In the genomic region with DNA sequence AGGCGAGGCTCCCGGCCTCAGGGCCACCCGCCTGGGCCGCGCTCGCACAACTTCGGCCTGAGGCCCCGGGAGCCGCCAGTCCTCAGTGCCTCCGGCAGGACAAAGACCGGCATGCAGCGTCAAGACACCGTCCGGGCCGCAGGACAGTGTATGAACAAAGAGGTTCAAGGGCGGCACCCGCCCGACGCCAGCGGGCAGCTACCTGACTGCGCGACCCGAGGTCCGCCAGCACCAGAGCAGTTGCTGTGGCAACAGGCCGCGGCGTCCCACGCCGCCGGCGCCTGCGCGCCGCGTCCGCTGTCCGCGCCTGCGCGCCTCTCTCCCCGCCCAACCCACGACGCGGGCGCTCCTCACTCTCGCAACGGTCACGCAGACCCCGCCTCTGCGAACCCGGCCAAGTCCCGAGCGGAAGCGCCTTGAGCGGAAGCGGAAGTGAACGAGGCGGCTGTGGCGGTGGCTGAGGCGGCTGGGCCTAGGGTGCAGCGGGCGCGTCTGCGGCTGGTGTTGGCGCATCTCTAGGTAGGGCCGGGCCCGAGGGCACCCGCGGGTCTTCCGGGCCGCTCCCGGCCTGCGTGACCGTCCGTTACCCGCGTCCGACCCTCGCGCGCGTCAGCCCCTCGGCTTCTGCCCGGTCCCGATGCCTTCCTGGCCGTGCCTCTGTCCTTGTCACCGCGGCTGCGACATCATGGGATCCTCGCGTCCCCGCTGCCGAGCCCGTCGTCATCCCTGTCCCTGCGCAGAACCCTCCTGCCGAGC, we compare ENCODE assay signal across 8 cellular contexts. TPM values are rescaled to one million over a fixed set of nuclear protein-coding genes. Genes with fewer than 3 reads are reported as not detected.
DNase-seq lines count a peak whose midpoint lies in the region; ATAC-seq, FAIRE-seq and TF ChIP-seq lines count a peak whose summit lies in the region.

A gene with protein sequence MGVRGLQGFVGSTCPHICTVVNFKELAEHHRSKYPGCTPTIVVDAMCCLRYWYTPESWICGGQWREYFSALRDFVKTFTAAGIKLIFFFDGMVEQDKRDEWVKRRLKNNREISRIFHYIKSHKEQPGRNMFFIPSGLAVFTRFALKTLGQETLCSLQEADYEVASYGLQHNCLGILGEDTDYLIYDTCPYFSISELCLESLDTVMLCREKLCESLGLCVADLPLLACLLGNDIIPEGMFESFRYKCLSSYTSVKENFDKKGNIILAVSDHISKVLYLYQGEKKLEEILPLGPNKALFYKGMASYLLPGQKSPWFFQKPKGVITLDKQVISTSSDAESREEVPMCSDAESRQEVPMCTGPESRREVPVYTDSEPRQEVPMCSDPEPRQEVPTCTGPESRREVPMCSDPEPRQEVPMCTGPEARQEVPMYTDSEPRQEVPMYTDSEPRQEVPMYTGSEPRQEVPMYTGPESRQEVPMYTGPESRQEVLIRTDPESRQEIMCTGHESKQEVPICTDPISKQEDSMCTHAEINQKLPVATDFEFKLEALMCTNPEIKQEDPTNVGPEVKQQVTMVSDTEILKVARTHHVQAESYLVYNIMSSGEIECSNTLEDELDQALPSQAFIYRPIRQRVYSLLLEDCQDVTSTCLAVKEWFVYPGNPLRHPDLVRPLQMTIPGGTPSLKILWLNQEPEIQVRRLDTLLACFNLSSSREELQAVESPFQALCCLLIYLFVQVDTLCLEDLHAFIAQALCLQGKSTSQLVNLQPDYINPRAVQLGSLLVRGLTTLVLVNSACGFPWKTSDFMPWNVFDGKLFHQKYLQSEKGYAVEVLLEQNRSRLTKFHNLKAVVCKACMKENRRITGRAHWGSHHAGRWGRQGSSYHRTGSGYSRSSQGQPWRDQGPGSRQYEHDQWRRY (plus strand): TSS at position 435 of the 756 bp plus-strand sequence. CDS start 10,633 bp downstream, outside the sequence.

- peak within 1 kb of the TSS; percentile 74 for H3K4me2 ChIP-seq in trophoblast cell (ENCODE audit: low read length)

- peak within 1 kb of the TSS; percentile 85 for H3K14ac ChIP-seq in trophoblast cell (ENCODE audit: low read length)

- H2AFZ ChIP-seq in trophoblast cell (ENCODE audit: insufficient read depth, low read length, poor library complexity) = peak within 1 kb of the TSS; percentile 95

- TF ChIP-seq EP300 in tibial nerve (IDR thresholded peaks at IDR 0.05) = peak; percentile 23 to 95

- WGBS in trophoblast cell (ENCODE audit: extremely low coverage, insufficient coverage, insufficient read length) = no CpG with 5 or more reads among the region's 97 CpGs
- WGBS in tibial nerve, 2 donors = 1% methylated on average over 25 to 30 of the region's 97 CpGs

- TF ChIP-seq POLR2A in GM12892 (IDR thresholded peaks at IDR 0.05; ENCODE audit: low read depth, low read length) = peak; percentile 96
- peak; percentile 83 to 85 for TF ChIP-seq POLR2A in tibial nerve (IDR thresholded peaks at IDR 0.05)

- peak within 1 kb of the TSS; percentile 95 for H3K4me3 Mint-ChIP-seq in activated naive CD8-positive, alpha-beta T cell treated with anti-CD3 and anti-CD28 coated beads, Interleukin-2, amount 50 U/mL, for 24 hours

- peak within 1 kb of the TSS; percentile 98 for H4K8ac ChIP-seq in trophoblast cell (ENCODE audit: low read depth, low read length)

- H3K18ac ChIP-seq in trophoblast cell (ENCODE audit: low read length) = peak within 1 kb of the TSS; percentile 58

- H3K27ac ChIP-seq in trophoblast cell (ENCODE audit: low read depth, low read length) = no peak within 1 kb of the TSS
- peak within 1 kb of the TSS; percentile 58 to 92 (median 90) for H3K27ac ChIP-seq in tibial nerve

- H3K9ac ChIP-seq in trophoblast cell (ENCODE audit: low read length) = peak within 1 kb of the TSS; percentile 93

- ATAC-seq in HG02840 (IDR thresholded peaks at IDR 0.05; ENCODE audit: low FRiP score, unreplicated experiment) (peak; percentile 98), Right ventricle myocardium superior (ENCODE audit: poor library complexity) (peak; percentile 99)
- ATAC-seq in activated naive CD8-positive, alpha-beta T cell treated with anti-CD3 and anti-CD28 coated beads, Interleukin-2, amount 50 U/mL, for 24 hours = peak; percentile 98

- peaks cover 13 to 15% of the 10 kb centered on the region in 2 experiments for H3K4me1 ChIP-seq in trophoblast cell (ENCODE audit: control insufficient read depth in 1 of 2, insufficient read depth in 2 of 2, low read length in 2 of 2)
- peaks cover 0 to 51% (median 19%) of the 10 kb centered on the region in 4 donors for H3K4me1 ChIP-seq in tibial nerve

- peaks cover 49% of the 10 kb centered on the region for H3K4me1 Mint-ChIP-seq in activated naive CD8-positive, alpha-beta T cell treated with anti-CD3 and anti-CD28 coated beads, Interleukin-2, amount 50 U/mL, for 24 hours

- peak within 1 kb of the TSS; percentile 1 for H2BK12ac ChIP-seq in trophoblast cell (ENCODE audit: low read length)

- H2BK120ac ChIP-seq in trophoblast cell (ENCODE audit: insufficient read depth, low read length, poor library complexity) = peak within 1 kb of the TSS; percentile 62

- H3K79me2 ChIP-seq in trophoblast cell (ENCODE audit: control insufficient read depth, insufficient read depth, low read length, poor library complexity) = peaks cover 10% of the 10 kb centered on the region

- H4K91ac ChIP-seq in trophoblast cell (ENCODE audit: low read depth, low read length) = peak within 1 kb of the TSS; percentile 88

- FAIRE-seq in GM12892 (lab: Jason Lieb, UNC) = peak; percentile 98

- peaks cover 4% of the 10 kb centered on the region for H3K9me3 Mint-ChIP-seq in activated naive CD8-positive, alpha-beta T cell treated with anti-CD3 and anti-CD28 coated beads, Interleukin-2, amount 50 U/mL, for 24 hours

- peaks cover 18% of the 10 kb centered on the region for H3K36me3 Mint-ChIP-seq in activated naive CD8-positive, alpha-beta T cell treated with anti-CD3 and anti-CD28 coated beads, Interleukin-2, amount 50 U/mL, for 24 hours (ENCODE audit: low read depth)

- peak within 1 kb of the TSS; percentile 70 for H2BK5ac ChIP-seq in trophoblast cell (ENCODE audit: low read depth, low read length, poor library complexity)

- intact Hi-C loops in Right ventricle myocardium superior (cut with DNase I) = no loop called here

- H3K27ac Mint-ChIP-seq in activated naive CD8-positive, alpha-beta T cell treated with anti-CD3 and anti-CD28 coated beads, Interleukin-2, amount 50 U/mL, for 24 hours = peak within 1 kb of the TSS; percentile 94

- H3K27me3 ChIP-seq in trophoblast cell (ENCODE audit: insufficient read depth, low read length) (no peaks in the 10 kb centered on the region), tibial nerve (no peaks in the 10 kb centered on the region)

- H3K36me3 ChIP-seq in trophoblast cell (ENCODE audit: control insufficient read depth in 1 of 2, insufficient read depth in 2 of 2, low read length in 2 of 2) (peaks cover 1% of the 10 kb centered on the region in 2 experiments), tibial nerve (peaks cover 0 to 7% (median 0%) of the 10 kb centered on the region in 3 donors)

- H3K9me3 ChIP-seq in trophoblast cell (ENCODE audit: insufficient read depth, low read depth, low read length) = peaks cover 2% of the 10 kb centered on the region
- H3K9me3 ChIP-seq in tibial nerve = no peaks in the 10 kb centered on the region

- DNase-seq in GM12892 (ENCODE audit: insufficient read length) = peak; percentile 94
- DNase-seq in NCI-H1436 (lab: John Stamatoyannopoulos, UW) = peak; percentile 94
- DNase-seq in SW480 (ENCODE audit: low spot score) = peak; percentile 87
- peak; percentile 95 for DNase-seq in activated naive CD8-positive, alpha-beta T cell treated with anti-CD3 and anti-CD28 coated beads, Interleukin-2, amount 50 U/mL, for 24 hours
- DNase-seq in Right ventricle myocardium superior = peak; percentile 99
- peak; percentile 95 to 99 for DNase-seq in trophoblast cell
- peak; percentile 92 to 93 for DNase-seq in tibial nerve (ENCODE audit: low spot score in 2 of 2)

- H3K27me3 Mint-ChIP-seq in activated naive CD8-positive, alpha-beta T cell treated with anti-CD3 and anti-CD28 coated beads, Interleukin-2, amount 50 U/mL, for 24 hours = peaks cover 5% of the 10 kb centered on the region

- H2AK5ac ChIP-seq in trophoblast cell (ENCODE audit: low read length) = peak within 1 kb of the TSS; percentile 57

- no peak within 1 kb of the TSS for H3K23ac ChIP-seq in trophoblast cell (ENCODE audit: low read length)

- H3K4me3 ChIP-seq in trophoblast cell (ENCODE audit: low read depth, low read length) = peak within 1 kb of the TSS; percentile 100
- peak within 1 kb of the TSS; percentile 63 to 90 (median 80) for H3K4me3 ChIP-seq in tibial nerve

- peak in 1 of 5 experiments; percentile 33 for TF ChIP-seq CTCF in tibial nerve (IDR thresholded peaks at IDR 0.05)

- peak within 1 kb of the TSS; percentile 65 for H4K12ac ChIP-seq in trophoblast cell (ENCODE audit: low read depth, low read length)

- peak within 1 kb of the TSS; percentile 81 for H3K4ac ChIP-seq in trophoblast cell (ENCODE audit: low read depth, low read length)

- H3K79me1 ChIP-seq in trophoblast cell (ENCODE audit: low read length) = peaks cover 10% of the 10 kb centered on the region

RNA-seq across cellular contexts. Expression of the gene that starts here (rescaled TPM):
- 13.7 TPM for polyA plus RNA-seq in GM12892 (2012; ENCODE audit: missing spikeins)
- total RNA-seq in Right ventricle myocardium superior (16.5 TPM), tibial nerve (10 to 100 TPM; 26.0 to 35.4 (median 32.1) TPM)
- 17.9 and 18.0 TPM in 2 replicates for polyA plus RNA-seq in trophoblast cell (2013)
